Comparison of ENCODE assay signal across 25 cellular contexts in genomic region chr17:15891348-15891747, GRCh38.
"Had no signal": no experiment of that assay in that cellular context is flagged by ENCODE, and none has a peak within 500 bp of the region (broad histone marks: within the 10 kb centered on the region; RNA-seq: fewer than 3 reads in every experiment).

No MANE protein-coding gene starts in this region.

- H3K27ac ChIP-seq: adrenal gland, brain microvascular endothelial cell, gastrocnemius medialis, hepatocyte, sigmoid colon, suprapubic skin, tibial artery had no signal

- H3K4me3 ChIP-seq: adrenal gland, gastrocnemius medialis, hepatocyte, sigmoid colon, smooth muscle cell, suprapubic skin, tibial artery, upper lobe of right lung had no signal

- H3K9me3 ChIP-seq: adrenal gland, gastrocnemius medialis, sigmoid colon, suprapubic skin, tibial artery, upper lobe of right lung had no signal

- ATAC-seq: gastrocnemius medialis; left cardiac atrium; naive thymus-derived CD4-positive, alpha-beta T cell; upper lobe of right lung had no signal

- H3K36me3 ChIP-seq: adrenal gland, brain microvascular endothelial cell, gastrocnemius medialis, sigmoid colon, suprapubic skin, tibial artery, upper lobe of right lung had no signal

- H3K4me1 ChIP-seq: adrenal gland, gastrocnemius medialis, tibial artery had no signal

- H3K27me3 ChIP-seq: adrenal gland, brain microvascular endothelial cell, gastrocnemius medialis, hepatocyte, sigmoid colon, suprapubic skin, tibial artery, upper lobe of right lung had no signal

- DNase-seq: activated CD4-positive, alpha-beta T cell treated with anti-CD3 and anti-CD28 coated beads for 48 hours; activated CD4-positive, alpha-beta T cell treated with anti-CD3 and anti-CD28 coated beads, Interleukin-2, amount 50 U/mL, for 48 hours; activated CD4-positive, CD25-positive, alpha-beta regulatory T cell; activated CD8-positive, alpha-beta memory T cell treated with anti-CD3 and anti-CD28 coated beads for 24 hours; activated effector memory CD4-positive, alpha-beta T cell treated with Interleukin-2 at 50 U/mL for 16 hours; activated naive CD4-positive, alpha-beta T cell treated with anti-CD3 and anti-CD28 coated beads for 36 hours; activated naive CD8-positive, alpha-beta T cell treated with anti-CD3 and anti-CD28 coated beads for 36 hours; adrenal gland; aorta; brain microvascular endothelial cell; central memory CD4-positive, alpha-beta T cell; effector CD8-positive, alpha-beta T cell; gastrocnemius medialis; glutamatergic neuron; left cardiac atrium; midbrain; naive thymus-derived CD4-positive, alpha-beta T cell; sigmoid colon; stimulated activated naive CD4-positive, alpha-beta T cell; T-helper 1 cell; tibial artery; upper lobe of right lung had no signal

- H2AFZ ChIP-seq: hepatocyte had no signal

- H3K79me2 ChIP-seq: hepatocyte had no signal

- H3K4me2 ChIP-seq: hepatocyte, smooth muscle cell had no signal
